11 cellular contexts compared by ENCODE assay signal in the genomic region with DNA sequence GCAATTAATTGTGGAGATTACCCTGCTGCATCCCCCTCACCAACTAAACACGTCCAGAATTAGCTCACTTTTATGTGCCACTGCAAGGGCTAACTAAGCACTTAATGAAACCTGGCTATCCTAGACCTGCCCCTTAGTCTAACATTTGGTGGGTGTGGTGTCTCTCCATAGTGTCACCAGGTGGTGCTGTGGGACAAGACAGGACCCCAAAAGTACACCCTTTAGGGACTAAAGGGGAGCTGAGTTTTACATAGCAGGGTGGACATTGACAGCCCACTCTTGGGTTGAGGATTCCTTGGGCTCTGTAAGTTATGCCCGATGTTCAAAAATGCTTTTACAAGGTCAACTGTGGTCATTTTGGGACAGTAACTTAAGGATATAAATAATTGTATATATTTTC. TPM values are rescaled to one million over a fixed set of nuclear protein-coding genes. Genes with fewer than 3 reads are reported as not detected.
DNase-seq lines count a peak whose midpoint lies in the region; ATAC-seq and TF ChIP-seq lines count a peak whose summit lies in the region.
"Had no signal": no experiment of that assay in that cellular context is flagged by ENCODE, and none has a peak within 500 bp of the region (broad histone marks: within the 10 kb centered on the region; RNA-seq: fewer than 3 reads in every experiment).

No MANE protein-coding gene starts in this region.

- no peaks in the 10 kb centered on the region for H3K9me3 ChIP-seq in MG63
- H3K9me3 ChIP-seq: SJSA1 had no signal

- TF ChIP-seq CTCF in brain microvascular endothelial cell (IDR thresholded peaks at IDR 0.05; ENCODE audit: low read depth, low read length, missing control alignments) (peak; percentile 53), progenitor cell of endocrine pancreas (IDR thresholded peaks at IDR 0.05; ENCODE audit: unreplicated experiment) (peak; percentile 46)

- H3K27ac ChIP-seq in brain microvascular endothelial cell = no peak overlapping the region
- H3K27ac ChIP-seq: SJSA1 had no signal

- peak; percentile 44 for DNase-seq in activated CD8-positive, alpha-beta memory T cell treated with anti-CD3 and anti-CD28 coated beads, Interleukin-2, amount 10 ng/mL, durations not matched to agents 7 days and 5 days
- DNase-seq in activated CD8-positive, alpha-beta memory T cell treated with anti-CD3 and anti-CD28 coated beads, Interleukin-2, amount 50 U/mL, for 48 hours = no peak
- DNase-seq in brain microvascular endothelial cell = no peak
- no peak for DNase-seq in progenitor cell of endocrine pancreas (ENCODE audit: low spot score, unreplicated experiment)
- no peak for DNase-seq in NOMO-1 (lab: John Stamatoyannopoulos, UW; ENCODE audit: unreplicated experiment in 2 of 2)
- no peak for DNase-seq in MG63
- DNase-seq: DMS79 had no signal

- H3K9me3 Mint-ChIP-seq in activated CD8-positive, alpha-beta memory T cell treated with anti-CD3 and anti-CD28 coated beads, Interleukin-2, amount 10 ng/mL, durations not matched to agents 7 days and 5 days (ENCODE audit: low read depth) = no peaks in the 10 kb centered on the region
- H3K9me3 Mint-ChIP-seq in progenitor cell of endocrine pancreas (ENCODE audit: low read depth) = no peaks in the 10 kb centered on the region
- H3K9me3 Mint-ChIP-seq: mesothelial cell of epicardium had no signal

- no peaks in the 10 kb centered on the region for H3K27me3 ChIP-seq in brain microvascular endothelial cell (replicated peaks)
- no peaks in the 10 kb centered on the region for H3K27me3 ChIP-seq in MG63
- H3K27me3 ChIP-seq: SJSA1 had no signal

- peaks cover 62% of the 10 kb centered on the region for H3K36me3 Mint-ChIP-seq in activated CD8-positive, alpha-beta memory T cell treated with anti-CD3 and anti-CD28 coated beads, Interleukin-2, amount 10 ng/mL, durations not matched to agents 7 days and 5 days
- peaks cover 8% of the 10 kb centered on the region for H3K36me3 Mint-ChIP-seq in progenitor cell of endocrine pancreas (ENCODE audit: insufficient read depth)

- H3K4me1 Mint-ChIP-seq in activated CD8-positive, alpha-beta memory T cell treated with anti-CD3 and anti-CD28 coated beads, Interleukin-2, amount 10 ng/mL, durations not matched to agents 7 days and 5 days = peaks cover 59% of the 10 kb centered on the region
- H3K4me1 Mint-ChIP-seq in progenitor cell of endocrine pancreas (ENCODE audit: low read depth) = peaks cover 13% of the 10 kb centered on the region

- H3K36me3 ChIP-seq in brain microvascular endothelial cell (replicated peaks) (no peaks in the 10 kb centered on the region), MG63 (peaks cover 82% of the 10 kb centered on the region)

- H3K27me3 Mint-ChIP-seq in activated CD8-positive, alpha-beta memory T cell treated with anti-CD3 and anti-CD28 coated beads, Interleukin-2, amount 10 ng/mL, durations not matched to agents 7 days and 5 days = no peaks in the 10 kb centered on the region
- no peaks in the 10 kb centered on the region for H3K27me3 Mint-ChIP-seq in progenitor cell of endocrine pancreas

- peak overlapping the region; percentile 3 for H3K27ac Mint-ChIP-seq in activated CD8-positive, alpha-beta memory T cell treated with anti-CD3 and anti-CD28 coated beads, Interleukin-2, amount 10 ng/mL, durations not matched to agents 7 days and 5 days
- H3K27ac Mint-ChIP-seq in progenitor cell of endocrine pancreas = peak overlapping the region; percentile 45
- H3K27ac Mint-ChIP-seq: mesothelial cell of epicardium had no signal

- CTCF ChIA-PET in activated CD8-positive, alpha-beta memory T cell treated with anti-CD3 and anti-CD28 coated beads, Interleukin-2, amount 10 ng/mL, durations not matched to agents 7 days and 5 days (lab: Charles Lee) = interaction anchor here (1.2 to 1.4 kb wide), 5 partner anchors 15 to 374 kb away, joined by 3 to 6 read pairs (median 5); no protein-coding TSS in a partner anchor

- in situ Hi-C loops in brain microvascular endothelial cell (cut with HindIII; ENCODE audit: low pct_ligation_motif_present, low sequenced_read_pairs) = no loop called here

- no peak for TF ChIP-seq EP300 in Ishikawa (IDR thresholded peaks at IDR 0.05; ENCODE audit: borderline replicate concordance)

- no peak overlapping the region for H3K4me3 Mint-ChIP-seq in activated CD8-positive, alpha-beta memory T cell treated with anti-CD3 and anti-CD28 coated beads, Interleukin-2, amount 10 ng/mL, durations not matched to agents 7 days and 5 days
- no peak overlapping the region for H3K4me3 Mint-ChIP-seq in progenitor cell of endocrine pancreas (ENCODE audit: low read depth)
- H3K4me3 Mint-ChIP-seq: mesothelial cell of epicardium had no signal

- TF ChIP-seq RAD21 in Ishikawa (IDR thresholded peaks at IDR 0.05; ENCODE audit: low read depth) = peak; percentile 43

- peak; percentile 56 for ATAC-seq in activated CD8-positive, alpha-beta memory T cell treated with anti-CD3 and anti-CD28 coated beads, Interleukin-2, amount 10 ng/mL, durations not matched to agents 7 days and 5 days
- no peak for ATAC-seq in HG02623 (IDR thresholded peaks at IDR 0.05; ENCODE audit: unreplicated experiment)

- H3K4me3 ChIP-seq in brain microvascular endothelial cell (ENCODE audit: low read depth, low read length) = no peak overlapping the region
- H3K4me3 ChIP-seq in MG63 = no peak overlapping the region
- H3K4me3 ChIP-seq: SJSA1 had no signal

TF ChIP-seq in Ishikawa, 13 proteins besides CTCF, POLR2A, EP300 and RAD21:
- no peak for TF ChIP-seq FOXM1 (IDR thresholded peaks at IDR 0.05; ENCODE audit: borderline replicate concordance, low read depth)
- TF ChIP-seq TAF1 (IDR thresholded peaks at IDR 0.05; ENCODE audit: low read depth) = no peak
- TF ChIP-seq ZBTB7A (IDR thresholded peaks at IDR 0.05; ENCODE audit: low read depth) = no peak
- TF ChIP-seq CEBPB (IDR thresholded peaks at IDR 0.05) = no peak
- TF ChIP-seq YY1 (IDR thresholded peaks at IDR 0.05; ENCODE audit: low read depth) = no peak
- no peak for TF ChIP-seq TCF12 (IDR thresholded peaks at IDR 0.05; ENCODE audit: low read depth)
- TF ChIP-seq EGR1 (IDR thresholded peaks at IDR 0.05) = no peak

RNA-seq across cellular contexts. Expression of gene DUT, which starts 5.7 kb away (rescaled TPM):
- 100 to 1,000 TPM; 348 to 349 TPM for total RNA-seq in activated CD8-positive, alpha-beta memory T cell treated with anti-CD3 and anti-CD28 coated beads, Interleukin-2, amount 10 ng/mL, durations not matched to agents 7 days and 5 days
- 72.8 and 77.1 TPM in 2 replicates for total RNA-seq in progenitor cell of endocrine pancreas
- total RNA-seq in MG63 (2014; rRNA removed; shearing (Covaris generic); ENCODE audit: low replicate concordance) = 250 and 313 TPM in 2 replicates
